In genomic region chr16:5071341-5071680, GRCh38 we compare ENCODE assay signal across 8 cellular contexts. TPM values are rescaled to one million over a fixed set of nuclear protein-coding genes. Genes with fewer than 3 reads are reported as not detected.
DNase-seq lines count a peak whose midpoint lies in the region; ATAC-seq and TF ChIP-seq lines count a peak whose summit lies in the region.

No MANE protein-coding gene starts in this region.

- H3K79me2 ChIP-seq in ACC112 (ENCODE audit: control insufficient read depth, insufficient read depth, low read length, unreplicated experiment) = peaks cover 16% of the 10 kb centered on the region

- DNase-seq in chondrocyte (ENCODE audit: low spot score) = no peak
- no peak for DNase-seq in naive B cell
- DNase-seq in NOMO-1 treated with dmso at 0.1 percent for 144 hours (lab: John Stamatoyannopoulos, UW; ENCODE audit: unreplicated experiment) = no peak
- DNase-seq in NCI-H1048 (lab: John Stamatoyannopoulos, UW) = no peak
- no peak for DNase-seq in activated CD4-positive, alpha-beta T cell treated with anti-CD3 and anti-CD28 coated beads, Interleukin-2, amount 50 U/mL, for 4 hours

- no peaks in the 10 kb centered on the region for H3K27me3 ChIP-seq in ACC112 (ENCODE audit: insufficient read depth, low read length)

- no peak for ATAC-seq in naive B cell (ENCODE audit: low read depth in 2 of 2)
- ATAC-seq in HG03442 (IDR thresholded peaks at IDR 0.05; ENCODE audit: unreplicated experiment) = no peak

- H3K27ac Mint-ChIP-seq in IgD-negative memory B cell (peak overlapping the region; percentile 89 to 98 (median 93)), chondrocyte (ENCODE audit: unreplicated experiment) (peak overlapping the region; percentile 95), naive B cell (peak overlapping the region; percentile 93 to 97 (median 96))

- H3K9me3 Mint-ChIP-seq in IgD-negative memory B cell (no peaks in the 10 kb centered on the region), chondrocyte (ENCODE audit: low read depth) (no peaks in the 10 kb centered on the region), naive B cell (no peaks in the 10 kb centered on the region)

- H3K4me1 Mint-ChIP-seq in IgD-negative memory B cell (peaks cover 18 to 24% (median 24%) of the 10 kb centered on the region in 3 donors), chondrocyte (ENCODE audit: low read depth) (peaks cover 22% of the 10 kb centered on the region), naive B cell (peaks cover 24 to 42% (median 41%) of the 10 kb centered on the region in 3 donors)

- H3K36me3 ChIP-seq in ACC112 (ENCODE audit: insufficient read depth, low read length) = peaks cover 3% of the 10 kb centered on the region; the same call in 1 of the 2 replicates

- H3K36me3 Mint-ChIP-seq in IgD-negative memory B cell (peaks cover 4% of the 10 kb centered on the region), chondrocyte (ENCODE audit: low read depth) (peaks cover 6% of the 10 kb centered on the region), naive B cell (peaks cover 6 to 10% of the 10 kb centered on the region in 2 donors)

- peaks cover 18% of the 10 kb centered on the region for H3K4me1 ChIP-seq in ACC112 (ENCODE audit: control insufficient read depth, insufficient read depth, low read length, unreplicated experiment)

- H3K4me3 Mint-ChIP-seq in IgD-negative memory B cell (peak overlapping the region; percentile 96 to 99 (median 97)), chondrocyte (ENCODE audit: unreplicated experiment) (peak overlapping the region; percentile 97), naive B cell (peak overlapping the region; percentile 91 to 98 (median 96))

- peak overlapping the region; percentile 87 for H3K4me3 ChIP-seq in ACC112 (ENCODE audit: low read depth, low read length)

- H3K27me3 Mint-ChIP-seq in IgD-negative memory B cell = no peaks in the 10 kb centered on the region
- H3K27me3 Mint-ChIP-seq in chondrocyte (ENCODE audit: low read depth) = peaks cover 11% of the 10 kb centered on the region
- peaks cover 0 to 6% (median 0%) of the 10 kb centered on the region in 3 donors for H3K27me3 Mint-ChIP-seq in naive B cell

- no peak for TF ChIP-seq CTCF in chondrocyte (IDR thresholded peaks at IDR 0.05)

- H2AFZ ChIP-seq in ACC112 (ENCODE audit: low read length, unreplicated experiment) = peak overlapping the region; percentile 100

- H3K27ac ChIP-seq in ACC112 (ENCODE audit: low read depth, low read length) = peak overlapping the region; percentile 68

RNA-seq across cellular contexts. Expression of gene ALG1, which starts 0.3 kb away (rescaled TPM):
- polyA plus RNA-seq in IgD-negative memory B cell = 24.5 TPM
- total RNA-seq in chondrocyte = 31.6 to 35.7 TPM (median 32.2 TPM) in 3 replicates
- 10 to 100 TPM; 21.9 to 45.3 (median 27.3) TPM for polyA plus RNA-seq in naive B cell (ENCODE audit: low read depth in 6 of 6)

RNA-seq across cellular contexts. Expression of gene C16orf89, which starts 5.6 kb away (rescaled TPM):
- not detected for polyA plus RNA-seq in IgD-negative memory B cell
- total RNA-seq in chondrocyte = not detected in 3 replicates
- not detected for polyA plus RNA-seq in naive B cell (ENCODE audit: low read depth in 6 of 6)

RNA-seq across cellular contexts. Expression of gene EEF2KMT, which starts 26.3 kb away (rescaled TPM):
- 18.2 TPM for polyA plus RNA-seq in IgD-negative memory B cell
- 8.7 to 11.9 TPM (median 10.7 TPM) in 3 replicates for total RNA-seq in chondrocyte
- 10 to 100 TPM in 3 of 6 donors, 1 to 10 TPM in 3; 7.1 to 15.1 (median 10.1) TPM for polyA plus RNA-seq in naive B cell (ENCODE audit: low read depth in 6 of 6)

RNA-seq across cellular contexts. Expression of gene NAGPA, which starts 37.6 kb away (rescaled TPM):
- polyA plus RNA-seq in IgD-negative memory B cell (37.8 TPM), naive B cell (ENCODE audit: low read depth in 6 of 6) (10 to 100 TPM; 26.3 to 44.6 (median 33.1) TPM)
- total RNA-seq in chondrocyte = 10.1 to 11.8 TPM (median 11.3 TPM) in 3 replicates
